Comparison of ENCODE assay signal across 8 cellular contexts in the genomic region with DNA sequence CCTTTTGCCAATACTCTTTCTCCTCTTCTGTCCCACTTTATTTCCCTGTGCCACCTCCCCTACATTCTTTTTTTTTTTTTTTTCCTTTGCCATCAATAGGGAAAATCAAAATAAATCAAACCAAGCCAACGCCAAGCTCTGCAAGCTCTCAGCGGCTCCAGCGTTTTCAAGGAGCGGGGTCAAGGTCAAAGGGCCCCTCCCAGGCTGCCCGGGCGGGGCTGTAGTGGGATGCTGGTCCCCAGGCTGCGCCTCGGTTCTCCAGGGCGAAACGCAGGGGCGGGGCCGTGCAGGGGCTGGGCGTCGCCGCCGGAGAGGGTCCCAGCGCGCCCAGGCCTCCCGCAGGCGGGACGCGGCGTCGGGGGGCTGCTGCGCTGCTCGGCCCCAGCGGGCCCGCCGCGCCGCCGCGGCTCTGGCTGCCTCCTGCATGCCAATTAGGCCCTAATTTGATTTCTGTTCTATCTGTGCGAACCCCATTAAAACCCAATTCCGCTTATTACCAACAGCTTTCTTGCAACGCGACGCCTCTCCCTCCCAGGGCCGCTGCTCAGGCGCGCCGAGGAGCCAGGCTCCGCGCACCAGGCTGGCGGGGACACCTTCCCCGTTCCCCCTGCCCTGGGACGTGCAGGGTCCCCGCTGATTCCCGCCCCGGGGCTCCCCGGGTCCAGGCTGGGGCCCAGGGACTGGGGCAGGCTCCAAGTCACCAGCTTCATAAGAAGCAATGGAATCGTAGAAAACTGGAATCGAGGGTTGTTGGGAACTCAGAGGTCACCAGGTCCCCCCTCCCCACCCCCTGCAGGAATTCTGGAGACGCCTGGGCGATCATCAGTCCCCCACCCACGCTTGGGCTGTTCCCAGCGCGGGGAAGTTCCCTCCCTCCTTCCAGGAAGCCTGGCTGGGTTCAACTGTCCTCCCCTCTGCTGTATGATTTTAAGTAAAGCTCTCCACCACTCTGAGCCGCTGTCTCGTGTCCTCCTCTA. TPM values are rescaled to one million over a fixed set of nuclear protein-coding genes. Genes with fewer than 3 reads are reported as not detected.
A peak's percentile ranks its signal among the peaks of the same experiment; 100 is the strongest.
DNase-seq lines count a peak whose midpoint lies in the region; ATAC-seq, FAIRE-seq and TF ChIP-seq lines count a peak whose summit lies in the region.

No MANE protein-coding gene starts in this region.

- H3K9me3 Mint-ChIP-seq in CD14-positive monocyte: no peaks in the 10 kb centered on the region

- no peak overlapping the region for H3K27ac ChIP-seq in IMR-90 (ENCODE audit: insufficient read depth, low read length)
- peak overlapping the region; percentile 39; the same call in 2 of the 3 replicates for H3K27ac ChIP-seq in K562 (ENCODE audit: extremely low read depth, low read depth, low read length)

- DNase-seq in CD14-positive monocyte (ENCODE audit: low spot score) (no peak), IMR-90 (no peak), K562 (ENCODE audit: extremely low read depth in 1 of 4, low spot score in 3 of 4) (peak; percentile 53 to 78 (median 70)), left kidney (ENCODE audit: low read depth, low spot score) (peak; percentile 90), inferior parietal cortex (ENCODE audit: extremely low spot score) (no peak)
- DNase-seq in stimulated activated naive CD4-positive, alpha-beta T cell (lab: John Stamatoyannopoulos, UW): peak in 4 of 6 experiments; percentile 3 to 52 (median 6)

- TF ChIP-seq CTCF in CD14-positive monocyte (IDR thresholded peaks at IDR 0.05) (no peak), IMR-90 (conservative IDR thresholded peaks at IDR 0.05; ENCODE audit: low read depth, low read length) (no peak), K562 (IDR thresholded peaks at IDR 0.05 in 2 of 3, conservative IDR thresholded peaks at IDR 0.05 in 1 of 3; ENCODE audit: insufficient read depth in 2 of 3, low read depth in 1 of 3, low read length in 3 of 3) (no peak)

- H3K4me1 ChIP-seq in IMR-90 (ENCODE audit: control insufficient read depth, insufficient read depth, low read length) (no peaks in the 10 kb centered on the region), K562 (replicated peaks in 1 of 2; ENCODE audit: control insufficient read depth in 2 of 2, insufficient read depth in 2 of 2, low read length in 2 of 2) (peaks cover 9 to 12% of the 10 kb centered on the region in 2 experiments; a peak in 4 of 5 replicates)

- H3K79me2 ChIP-seq in K562 (ENCODE audit: control insufficient read depth, insufficient read depth, low read length): no peaks in the 10 kb centered on the region

- H2AK5ac ChIP-seq in IMR-90 (ENCODE audit: low read depth, low read length): peak overlapping the region; percentile 45; the same call in 1 of the 2 replicates

- H3K23ac ChIP-seq in IMR-90 (ENCODE audit: low read depth, low read length): no peak overlapping the region; the same call in 1 of the 2 replicates

- no peaks in the 10 kb centered on the region for H3K79me1 ChIP-seq in IMR-90 (ENCODE audit: low read depth in 1 of 2, low read length in 2 of 2)

- no peaks in the 10 kb centered on the region for H3K36me3 Mint-ChIP-seq in CD14-positive monocyte

- peak overlapping the region; percentile 80 to 90 for H3K4me3 Mint-ChIP-seq in CD14-positive monocyte

- TF ChIP-seq RAD21 in IMR-90 (IDR thresholded peaks at IDR 0.05; ENCODE audit: low read length) (no peak), K562 (CRISPR knock-in tag; conservative IDR thresholded peaks at IDR 0.05 in 1 of 2, IDR thresholded peaks at IDR 0.05 in 1 of 2) (no peak)

- no peak for FAIRE-seq in K562 (lab: Jason Lieb, UNC)

- H3K14ac ChIP-seq in IMR-90 (replicated peaks; ENCODE audit: low read depth, low read length): no peak overlapping the region

- H3K36me3 ChIP-seq in IMR-90 (ENCODE audit: control insufficient read depth, insufficient read depth, low read length) (no peaks in the 10 kb centered on the region), K562 (ENCODE audit: control insufficient read depth, insufficient read depth, low read length) (no peaks in the 10 kb centered on the region)

- H3K4me1 Mint-ChIP-seq in CD14-positive monocyte: peaks cover 11% of the 10 kb centered on the region

- TF ChIP-seq POLR2A in IMR-90 (IDR thresholded peaks at IDR 0.05; ENCODE audit: low read depth, low read length): no peak
- no peak for TF ChIP-seq POLR2A in K562 (conservative IDR thresholded peaks at IDR 0.05)

- H3K27me3 ChIP-seq in IMR-90 (ENCODE audit: control insufficient read depth, insufficient read depth, low read length): peaks cover 1% of the 10 kb centered on the region; the same call in 1 of the 2 replicates
- H3K27me3 ChIP-seq in K562 (ENCODE audit: control insufficient read depth in 2 of 2, insufficient read depth in 2 of 2, low read length in 2 of 2): no peaks in the 10 kb centered on the region

- intact Hi-C loops in CD14-positive monocyte (cut with micrococcal nuclease) (no loop called here), IMR-90 (cut with micrococcal nuclease) (no loop called here), K562 (cut with micrococcal nuclease) (no loop called here)

- H2AFZ ChIP-seq in IMR-90 (replicated peaks; ENCODE audit: low read length, poor library complexity): peak overlapping the region; percentile 93
- peak overlapping the region; percentile 76 for H2AFZ ChIP-seq in K562 (ENCODE audit: low read depth, low read length)

- peak overlapping the region in 1 of 2 experiments; percentile 65; a peak in 1 of 4 replicates for H4K8ac ChIP-seq in IMR-90 (ENCODE audit: low read depth in 2 of 2, low read length in 2 of 2)

- peak overlapping the region; percentile 79 for H2AK9ac ChIP-seq in IMR-90 (replicated peaks; ENCODE audit: low read depth, low read length, poor library complexity)

- no peak overlapping the region for H2BK5ac ChIP-seq in IMR-90 (ENCODE audit: low read depth, low read length, poor library complexity, severe bottlenecking)

- dilution Hi-C loops in IMR-90 (cut with HindIII; ENCODE audit: low sequenced_read_pairs, unreplicated experiment): no loop called here

- H3K4ac ChIP-seq in IMR-90 (ENCODE audit: low read depth, low read length): no peak overlapping the region

- H2BK120ac ChIP-seq in IMR-90 (ENCODE audit: low read depth, low read length): no peak overlapping the region

- 16% methylated on average over 27 of the region's 60 CpGs; no CpG with 5 or more reads in 1 of the 2 experiments for WGBS in IMR-90 (ENCODE audit: extremely low coverage in 2 of 2, insufficient read length in 1 of 2), 2 experiments
- 31% methylated on average over 37 of the region's 60 CpGs for WGBS in K562 (ENCODE audit: insufficient coverage, low coverage, missing lambda C conversion rate)

- 0 out of 2 replicates have a peak overlapping the region, but pooled peaks have one; percentile 0 for H3K56ac ChIP-seq in IMR-90 (ENCODE audit: extremely low read depth, insufficient read depth, low read length)

- H3K4me3 ChIP-seq in IMR-90 (ENCODE audit: insufficient read depth, low read depth, low read length) (peak overlapping the region; percentile 19; the same call in 1 of the 2 replicates), K562 (peak overlapping the region; percentile 36)

- peaks cover 7 to 19% (median 10%) of the 10 kb centered on the region in 3 donors for H3K27me3 Mint-ChIP-seq in CD14-positive monocyte (ENCODE audit: low read depth in 3 of 3)

- H4K20me1 ChIP-seq in IMR-90 (ENCODE audit: insufficient read depth, low read length): no peaks in the 10 kb centered on the region
- no peaks in the 10 kb centered on the region for H4K20me1 ChIP-seq in K562 (replicated peaks; ENCODE audit: control insufficient read depth, insufficient read depth, low read length)

- ATAC-seq in IMR-90 (ENCODE audit: low read depth): peak; percentile 55
- peak; percentile 81 for ATAC-seq in K562
- ATAC-seq in HG03039 (IDR thresholded peaks at IDR 0.05; ENCODE audit: unreplicated experiment): no peak
- ATAC-seq in GM19467 (IDR thresholded peaks at IDR 0.05; ENCODE audit: unreplicated experiment): no peak

- no peak overlapping the region for H3K18ac ChIP-seq in IMR-90 (ENCODE audit: low read depth, low read length)

- H4K5ac ChIP-seq in IMR-90 (ENCODE audit: low read depth, low read length): no peak overlapping the region; the same call in 1 of the 2 replicates

- H3K27ac Mint-ChIP-seq in CD14-positive monocyte: peak overlapping the region in 3 of 7 donors; percentile 11 to 81 (median 63)

- POLR2A ChIA-PET in IMR-90 (lab: Charles Lee; ENCODE audit: unreplicated experiment) (no interaction called here), K562 (lab: Yijun Ruan, JAX) (interaction anchor here (0.5 to 1.0 kb wide), 6 partner anchors 16 to 1849 kb away, joined by 3 to 4 read pairs (median 3); partner anchors contain the start of gene MAP1LC3B2)

- H3K4me2 ChIP-seq in IMR-90 (ENCODE audit: low read depth, low read length) (peak overlapping the region; percentile 49), K562 (ENCODE audit: insufficient read depth, low read length) (peak overlapping the region; percentile 73)

- H3K9ac ChIP-seq in IMR-90 (ENCODE audit: low read depth, low read length): no peak overlapping the region
- H3K9ac ChIP-seq in K562 (ENCODE audit: insufficient read depth in 1 of 2, low read depth in 2 of 2, low read length in 2 of 2): peak overlapping the region; percentile 46 to 87; a peak in 3 of 4 replicates

- BruUV-seq in IMR-90 (replicated peaks; lab: Mats Ljungman, UMichigan) (no TSS peak), K562 (replicated peaks; lab: Mats Ljungman, UMichigan) (no TSS peak)

- no peaks in the 10 kb centered on the region for H3K9me3 ChIP-seq in IMR-90 (ENCODE audit: control insufficient read depth, insufficient read depth, low read length)
- no peaks in the 10 kb centered on the region for H3K9me3 ChIP-seq in K562 (replicated peaks; ENCODE audit: control insufficient read depth, insufficient read depth, low read depth, low read length)

- no peak overlapping the region for H4K91ac ChIP-seq in IMR-90 (ENCODE audit: insufficient read depth, low read depth, low read length)

- H3K9me1 ChIP-seq in IMR-90 (ENCODE audit: insufficient read depth, low read length) (peaks cover 6% of the 10 kb centered on the region; the same call in 1 of the 2 replicates), K562 (ENCODE audit: control insufficient read depth, insufficient read depth, low read length) (no peaks in the 10 kb centered on the region)

- no peak overlapping the region for H2BK20ac ChIP-seq in IMR-90 (ENCODE audit: low read depth, low read length)

- in situ Hi-C loops in IMR-90 (cut with MboI; ENCODE audit: low sequenced_read_pairs): no loop called here
- in situ Hi-C loops in K562 (cut with MboI): no loop called here

- CTCF ChIA-PET in IMR-90 (lab: Yijun Ruan, JAX): no interaction called here
- CTCF ChIA-PET in K562 (lab: Yijun Ruan, JAX; ENCODE audit: low intra/inter-chr PET ratio): no interaction called here

- no peak overlapping the region for H2BK15ac ChIP-seq in IMR-90 (ENCODE audit: low read depth, low read length)

- no peak for TF ChIP-seq EP300 in K562 (IDR thresholded peaks at IDR 0.05; ENCODE audit: low read length)

RNA-seq across cellular contexts. Expression of gene MAP1LC3B2, which starts 50.7 kb away (rescaled TPM):
- polyA plus RNA-seq in CD14-positive monocyte: 10 to 100 TPM in 1 of 2 donors, 1 to 10 TPM in 1; 6.4 to 12.9 TPM
- total RNA-seq in IMR-90 (2012; rRNA removed): 0.28 TPM in 1 of 2 replicates, not detected in the other
- polyA plus RNA-seq in IMR-90 (2012; rRNA removed): 1.4 TPM in 2 replicates
- polyA plus RNA-seq in IMR-90 (2012; cell fraction: cytosol; rRNA removed): 0.55 and 0.97 TPM in 2 replicates
- 0.26 and 1.5 TPM in 2 replicates for polyA plus RNA-seq in IMR-90 (2012; cell fraction: nucleus; rRNA removed; ENCODE audit: low replicate concordance)
- total RNA-seq in K562 (2011; cell fraction: chromatin; rRNA removed; ENCODE audit: low replicate concordance): 2.1 and 3.8 TPM in 2 replicates
- 1.3 and 1.7 TPM in 2 replicates for total RNA-seq in K562 (2011; cell fraction: nucleolus; rRNA removed)
- total RNA-seq in K562 (2011; cell fraction: nucleoplasm; rRNA removed): 2.2 and 4.4 TPM in 2 replicates
- total RNA-seq in K562 (2014; rRNA removed): not detected in 2 replicates
- 0.76 and 0.96 TPM in 2 replicates for total RNA-seq in K562 (2014; rRNA removed; fragmentation: Illumina TruSeq; extraction: Trizol)
- total RNA-seq in K562 (2015; rRNA removed; fragmentation: Illumina TruSeq; extraction: Trizol): 0.53 TPM in 1 of 2 replicates, not detected in the other
- 1.7 and 2.0 TPM in 2 replicates for total RNA-seq in K562 (2021)
- 2.8 and 4.0 TPM in 2 replicates for polyA plus RNA-seq in K562 (2011; rRNA removed)
- polyA plus RNA-seq in K562 (2011; cell fraction: cytosol; rRNA removed): 0.18 and 0.71 TPM in 2 replicates
- 2.7 and 4.3 TPM in 2 replicates for polyA plus RNA-seq in K562 (2011; cell fraction: nucleus; rRNA removed)
- 2.8 and 6.9 TPM in 2 replicates for polyA plus RNA-seq in K562 (2012)
- polyA plus RNA-seq in K562 (2014; fragmentation: Illumina TruSeq; extraction: Trizol): 0.80 and 1.5 TPM in 2 replicates
- polyA plus RNA-seq in K562 (2014; fragmentation: Nextera tagmentation; extraction: Ambion mirVana): under 1 TPM; 0.55 to 0.63 TPM
- 0.53 and 1.4 TPM in 2 replicates for polyA plus RNA-seq in K562 (2014; rRNA removed)
- 1.8 and 2.2 TPM in 2 replicates for polyA minus RNA-seq in K562 (2011; rRNA and poly(A)+ RNA removed)
- not detected in 2 replicates for polyA minus RNA-seq in K562 (2011; cell fraction: cytosol; rRNA and poly(A)+ RNA removed)
- not detected in 2 replicates for polyA minus RNA-seq in K562 (2011; cell fraction: nucleus; rRNA and poly(A)+ RNA removed)

Comparison
In these comparisons a context has a peak if more than half of its experiments do, and no peak if none do; other contexts are left out.
1. DNase-seq: peak in K562 (4 of 4), left kidney (single experiment) and stimulated activated naive CD4-positive, alpha-beta T cell (4 of 6); none in CD14-positive monocyte (single experiment), IMR-90 (single experiment) and inferior parietal cortex (single experiment).
2. ATAC-seq: peak in IMR-90 (single experiment) and K562 (single experiment); none in HG03039 (single experiment) and GM19467 (single experiment).